1 cellular context compared by ENCODE assay signal in genomic region chr7:13628231-13629001, GRCh38.
TF ChIP-seq lines count a peak whose summit lies in the region.

No MANE protein-coding gene starts in this region.

TF ChIP-seq in WTC11, 78 proteins besides CTCF, POLR2A, EP300 and RAD21 (continued from another document):
- TF ChIP-seq ARID4B (CRISPR knock-in tag; IDR thresholded peaks at IDR 0.05; ENCODE audit: borderline replicate concordance), result no peak
- TF ChIP-seq E2F5 (CRISPR knock-in tag; IDR thresholded peaks at IDR 0.05), result no peak
- no peak for TF ChIP-seq SMAD4 (CRISPR knock-in tag; IDR thresholded peaks at IDR 0.05)
- no peak for TF ChIP-seq ATF2 (CRISPR knock-in tag; IDR thresholded peaks at IDR 0.05; ENCODE audit: borderline replicate concordance, low read depth)
- TF ChIP-seq ATF1 (CRISPR knock-in tag; IDR thresholded peaks at IDR 0.05), result no peak
- TF ChIP-seq OVOL2 (CRISPR knock-in tag; IDR thresholded peaks at IDR 0.05; ENCODE audit: borderline replicate concordance), result no peak
